In genomic region chr4:71732706-71733105, GRCh38 we compare ENCODE assay signal across 10 cellular contexts. TPM values are rescaled to one million over a fixed set of nuclear protein-coding genes. Genes with fewer than 3 reads are reported as not detected.
DNase-seq lines count a peak whose midpoint lies in the region; ATAC-seq, FAIRE-seq and TF ChIP-seq lines count a peak whose summit lies in the region.
"Had no signal": no experiment of that assay in that cellular context is flagged by ENCODE, and none has a peak within 500 bp of the region (broad histone marks: within the 10 kb centered on the region; RNA-seq: fewer than 3 reads in every experiment).

No MANE protein-coding gene starts in this region.

- TF ChIP-seq CTCF in heart left ventricle (IDR thresholded peaks at IDR 0.05) (peak in 10 of 12 donors; percentile 6 to 37 (median 24)), Peyer's patch (IDR thresholded peaks at IDR 0.05) (peak in 4 of 6 experiments; percentile 15 to 62 (median 47)), foreskin keratinocyte (conservative IDR thresholded peaks at IDR 0.05) (peak; percentile 70)

- 80 to 94% (median 90%) methylated on average over 2 of the region's 2 CpGs for WGBS in heart left ventricle, 4 donors

- H3K9me3 ChIP-seq in heart left ventricle, result no peaks in the 10 kb centered on the region
- H3K9me3 ChIP-seq in Peyer's patch, result no peaks in the 10 kb centered on the region

- TF ChIP-seq POLR2A in heart left ventricle (IDR thresholded peaks at IDR 0.05) (no peak), Peyer's patch (IDR thresholded peaks at IDR 0.05) (no peak)

- DNase-seq in heart left ventricle (no peak), left ventricle myocardium superior (no peak), Peyer's patch (no peak), foreskin keratinocyte (peak; percentile 6 to 31), urothelium cell line (ENCODE audit: low spot score) (peak; percentile 44), cerebellar nuclear complex (lab: John Stamatoyannopoulos, UW) (no peak)
- no peak for DNase-seq in activated CD4-positive, alpha-beta T cell treated with anti-CD3 and anti-CD28 coated beads for 1 hour
- DNase-seq: GF-D8 had no signal

- H3K4me3 ChIP-seq in heart left ventricle, result no peak overlapping the region
- no peak overlapping the region for H3K4me3 ChIP-seq in Peyer's patch

- no peaks in the 10 kb centered on the region for H3K4me1 ChIP-seq in heart left ventricle
- H3K4me1 ChIP-seq in Peyer's patch, result no peaks in the 10 kb centered on the region
- no peaks in the 10 kb centered on the region for H3K4me1 ChIP-seq in foreskin keratinocyte

- intact Hi-C loops in heart left ventricle (cut with DNase I) (loop anchor here in 1 of 10 donors (5.0 to 10.0 kb wide), 2 partner anchors 212 to 570 kb away; no protein-coding TSS in a partner anchor), left ventricle myocardium superior (cut with micrococcal nuclease) (no loop called here)

- no peak for FAIRE-seq in urothelium cell line (lab: Jason Lieb, UNC)

- H3K36me3 ChIP-seq in heart left ventricle (no peaks in the 10 kb centered on the region), Peyer's patch (no peaks in the 10 kb centered on the region)

- no peak overlapping the region for H3K27ac ChIP-seq in heart left ventricle
- H3K27ac ChIP-seq in Peyer's patch, result no peak overlapping the region
- H3K27ac ChIP-seq in foreskin keratinocyte, result no peak overlapping the region

- no peak for ATAC-seq in heart left ventricle
- no peak for ATAC-seq in left ventricle myocardium superior
- no peak for ATAC-seq in foreskin keratinocyte
- no peak for ATAC-seq in GM18502 (IDR thresholded peaks at IDR 0.05; ENCODE audit: poor library complexity, unreplicated experiment)

- H3K27me3 ChIP-seq in heart left ventricle, result no peaks in the 10 kb centered on the region
- peaks cover 0 to 4% of the 10 kb centered on the region in 2 donors for H3K27me3 ChIP-seq in Peyer's patch
- H3K27me3 ChIP-seq in foreskin keratinocyte, result no peaks in the 10 kb centered on the region

RNA-seq across cellular contexts. Expression of gene GC, which starts 51.2 kb away (rescaled TPM):
- under 1 TPM in 1 of 9 donors, not detected in 8; 0.55 TPM for total RNA-seq in heart left ventricle
- polyA plus RNA-seq in heart left ventricle, result under 1 TPM in 1 of 2 donors, not detected in 1; 0.11 TPM
- not detected for total RNA-seq in left ventricle myocardium superior
- not detected for total RNA-seq in Peyer's patch
- total RNA-seq in foreskin keratinocyte, result not detected in 2 replicates
- polyA plus RNA-seq in foreskin keratinocyte, result not detected in 2 replicates
- total RNA-seq: cardiac septum had no signal

Comparison
In these comparisons a context has a peak if more than half of its experiments do, and no peak if none do; other contexts are left out.
1. DNase-seq: peak in foreskin keratinocyte (2 of 2) and urothelium cell line (single experiment); none in heart left ventricle (0 of 5), left ventricle myocardium superior (single experiment), Peyer's patch (0 of 3), cerebellar nuclear complex (0 of 2) and activated CD4-positive, alpha-beta T cell treated with anti-CD3 and anti-CD28 coated beads for 1 hour (single experiment).
2. Peak in every context shown above with its lines, with median percentiles within 50 percentile points of each other: CTCF ChIP-seq.